In genomic region chr14:29584992-29585391, GRCh38 we compare ENCODE assay signal across 8 cellular contexts.
DNase-seq lines count a peak whose midpoint lies in the region; ATAC-seq, FAIRE-seq and TF ChIP-seq lines count a peak whose summit lies in the region.

No MANE protein-coding gene starts in this region.

- peak overlapping the region; percentile 64 for H3K27ac ChIP-seq in osteoblast (ENCODE audit: low read depth, low read length)

- H3K4me2 ChIP-seq in osteoblast (ENCODE audit: insufficient read depth, low read length): peak overlapping the region; percentile 75

- H3K4me3 ChIP-seq in osteoblast (ENCODE audit: insufficient read depth, low read length): peak overlapping the region; percentile 50

- H3K36me3 ChIP-seq in osteoblast (ENCODE audit: insufficient read depth, low read length): no peaks in the 10 kb centered on the region

- no peaks in the 10 kb centered on the region for H3K27me3 ChIP-seq in osteoblast (ENCODE audit: insufficient read depth, low read length)

- H3K79me2 ChIP-seq in osteoblast (ENCODE audit: insufficient read depth, low read length): no peaks in the 10 kb centered on the region

- no peaks in the 10 kb centered on the region for H4K20me1 ChIP-seq in osteoblast (ENCODE audit: insufficient read depth, low read length)

- H3K9me3 ChIP-seq in osteoblast (ENCODE audit: low read depth, low read length): no peaks in the 10 kb centered on the region

- DNase-seq in DMS79 treated with DMSO at 0.1 percent for 48 hours (lab: John Stamatoyannopoulos, UW): peak; percentile 99
- peak; percentile 13 for DNase-seq in NCI-H460 (ENCODE audit: extremely low read depth, low read depth)
- DNase-seq in fibroblast of the conjunctiva (ENCODE audit: low read depth): peak; percentile 67
- peak; percentile 88 for DNase-seq in osteoblast (ENCODE audit: insufficient read length, low spot score, missing footprints)
- DNase-seq in foreskin melanocyte: no peak
- DNase-seq in GM19239 (ENCODE audit: insufficient read length, low spot score): no peak

- no peak for TF ChIP-seq CTCF in osteoblast (IDR thresholded peaks at IDR 0.05; ENCODE audit: extremely low read depth, low read depth, low read length)

- no peak for FAIRE-seq in GM19239 (lab: Jason Lieb, UNC)

- H2AFZ ChIP-seq in osteoblast (ENCODE audit: low read length): peak overlapping the region; percentile 48

- ATAC-seq in HG03196 (IDR thresholded peaks at IDR 0.05; ENCODE audit: unreplicated experiment) (no peak), HG03097 (IDR thresholded peaks at IDR 0.05; ENCODE audit: low FRiP score, unreplicated experiment) (no peak)

- peaks cover 9% of the 10 kb centered on the region for H3K4me1 ChIP-seq in osteoblast (ENCODE audit: insufficient read depth, low read length)

Comparison
In these comparisons a context has a peak if more than half of its experiments do, and no peak if none do; other contexts are left out.
1. DNase-seq: peak in DMS79 treated with DMSO at 0.1 percent for 48 hours (single experiment), NCI-H460 (single experiment), fibroblast of the conjunctiva (single experiment) and osteoblast (single experiment); none in foreskin melanocyte (single experiment) and GM19239 (single experiment).